16 cellular contexts compared by ENCODE assay signal in the genomic region with DNA sequence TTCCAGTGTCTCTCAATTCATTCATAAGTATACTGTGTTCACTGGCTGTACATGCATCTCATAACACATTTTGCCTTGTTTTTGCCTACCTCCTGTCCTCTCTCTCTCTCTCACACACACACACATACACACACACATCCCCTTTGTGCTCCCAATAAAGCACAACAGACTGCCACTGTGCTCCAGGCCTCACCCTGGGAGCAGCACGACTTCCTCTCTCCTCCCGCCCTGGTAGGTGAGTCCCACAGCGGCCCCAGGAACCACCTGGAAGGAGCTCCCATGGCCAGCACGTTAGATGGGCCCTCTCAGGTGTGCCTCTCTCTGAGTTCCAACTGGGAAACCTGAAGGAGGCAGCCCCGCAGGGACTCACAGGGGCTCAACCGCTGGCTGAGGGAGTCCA.
DNase-seq lines count a peak whose midpoint lies in the region; ATAC-seq and TF ChIP-seq lines count a peak whose summit lies in the region.
"Had no signal": no experiment of that assay in that cellular context is flagged by ENCODE, and none has a peak within 500 bp of the region (broad histone marks: within the 10 kb centered on the region; RNA-seq: fewer than 3 reads in every experiment).

No MANE protein-coding gene starts in this region.

- peak overlapping the region; percentile 31 for H3K4ac ChIP-seq in IMR-90 (ENCODE audit: low read depth, low read length)

- H3K4me1 ChIP-seq in IMR-90 (ENCODE audit: control insufficient read depth, insufficient read depth, low read length) (peaks cover 6% of the 10 kb centered on the region), smooth muscle cell (ENCODE audit: low read depth) (no peaks in the 10 kb centered on the region)

- H2BK20ac ChIP-seq in IMR-90 (ENCODE audit: low read depth, low read length): no peak overlapping the region

- H3K18ac ChIP-seq in IMR-90 (ENCODE audit: low read depth, low read length): no peak overlapping the region; the same call in 1 of the 2 replicates

- no peak overlapping the region for H2BK15ac ChIP-seq in IMR-90 (ENCODE audit: low read depth, low read length)

- H3K4me2 ChIP-seq in IMR-90 (ENCODE audit: low read depth, low read length) (no peak overlapping the region), smooth muscle cell (no peak overlapping the region)

- H3K4me3 Mint-ChIP-seq in chondrocyte (ENCODE audit: unreplicated experiment): no peak overlapping the region
- H3K4me3 Mint-ChIP-seq: CD4-positive, alpha-beta T cell had no signal

- H3F3A ChIP-seq in smooth muscle cell (ENCODE audit: low read depth): no peaks in the 10 kb centered on the region

- 29% methylated on average over 1 of the region's 6 CpGs; no CpG with 5 or more reads in 1 of the 2 experiments for WGBS in IMR-90 (ENCODE audit: extremely low coverage in 2 of 2, insufficient read length in 1 of 2), 2 experiments
- 59% methylated on average over 6 of the region's 6 CpGs for WGBS in smooth muscle cell (ENCODE audit: low lambda C conversion rate)

- DNase-seq in IMR-90 (no peak), chondrocyte (ENCODE audit: low spot score) (no peak), lung microvascular endothelial cell (ENCODE audit: low read depth in 2 of 2) (peak; percentile 24 to 66), smooth muscle cell (lab: John Stamatoyannopoulos, UW; ENCODE audit: unreplicated experiment) (no peak), NCI-H748 (lab: John Stamatoyannopoulos, UW; ENCODE audit: unreplicated experiment) (no peak)
- DNase-seq: CD4-positive, alpha-beta T cell; EL; Karpas-422; MM.1S; NCI-H1105; NCI-H1694 treated with DMSO at 0.1 percent for 48 hours; NCI-H446; NCI-H748 treated with DMSO at 0.1 percent for 48 hours; RPMI8226 had no signal

- no peak for TF ChIP-seq RAD21 in IMR-90 (IDR thresholded peaks at IDR 0.05; ENCODE audit: low read length)

- H3K56ac ChIP-seq in IMR-90 (ENCODE audit: extremely low read depth, insufficient read depth, low read length): no peak overlapping the region

- no peaks in the 10 kb centered on the region for H3K9me3 Mint-ChIP-seq in chondrocyte (ENCODE audit: low read depth)
- H3K9me3 Mint-ChIP-seq: CD4-positive, alpha-beta T cell had no signal

- no peak overlapping the region for H3K9ac ChIP-seq in IMR-90 (ENCODE audit: low read depth, low read length)
- H3K9ac ChIP-seq in smooth muscle cell (ENCODE audit: low read depth): no peak overlapping the region

- H4K91ac ChIP-seq in IMR-90 (ENCODE audit: insufficient read depth, low read depth, low read length): no peak overlapping the region; the same call in 1 of the 2 replicates

- no peak overlapping the region for H2AK9ac ChIP-seq in IMR-90 (replicated peaks; ENCODE audit: low read depth, low read length, poor library complexity)

- H3K79me1 ChIP-seq in IMR-90 (ENCODE audit: low read depth in 1 of 2, low read length in 2 of 2): peaks cover 36 to 59% of the 10 kb centered on the region in 2 experiments

- peak overlapping the region; percentile 28 for H3K27ac Mint-ChIP-seq in chondrocyte (ENCODE audit: unreplicated experiment)
- H3K27ac Mint-ChIP-seq: CD4-positive, alpha-beta T cell had no signal

- TF ChIP-seq POLR2A in IMR-90 (IDR thresholded peaks at IDR 0.05; ENCODE audit: low read depth, low read length): no peak

- H3K4me3 ChIP-seq in IMR-90 (ENCODE audit: insufficient read depth, low read depth, low read length) (no peak overlapping the region), smooth muscle cell (no peak overlapping the region)

- peak overlapping the region in 1 of 2 experiments; percentile 13; a peak in 1 of 4 replicates for H4K8ac ChIP-seq in IMR-90 (ENCODE audit: low read depth in 2 of 2, low read length in 2 of 2)

- no peaks in the 10 kb centered on the region for H3K36me3 ChIP-seq in IMR-90 (ENCODE audit: control insufficient read depth, insufficient read depth, low read length)
- no peaks in the 10 kb centered on the region for H3K36me3 ChIP-seq in smooth muscle cell (ENCODE audit: low read depth)

- no peak overlapping the region; the same call in 1 of the 2 replicates for H4K5ac ChIP-seq in IMR-90 (ENCODE audit: low read depth, low read length)

- H4K20me1 ChIP-seq in IMR-90 (ENCODE audit: insufficient read depth, low read length) (no peaks in the 10 kb centered on the region), smooth muscle cell (ENCODE audit: low read depth) (no peaks in the 10 kb centered on the region)

- no peak overlapping the region for H2BK5ac ChIP-seq in IMR-90 (ENCODE audit: low read depth, low read length, poor library complexity, severe bottlenecking)

- H3K14ac ChIP-seq in IMR-90 (replicated peaks; ENCODE audit: low read depth, low read length): 0 out of 2 replicates have a peak overlapping the region, but pooled peaks have one; percentile 14

- TF ChIP-seq CTCF in IMR-90 (conservative IDR thresholded peaks at IDR 0.05; ENCODE audit: low read depth, low read length) (no peak), chondrocyte (IDR thresholded peaks at IDR 0.05) (no peak), smooth muscle cell (IDR thresholded peaks at IDR 0.05; ENCODE audit: borderline replicate concordance, insufficient read depth, poor library complexity, severe bottlenecking) (no peak)

- dilution Hi-C loops in IMR-90 (cut with HindIII; ENCODE audit: low sequenced_read_pairs, unreplicated experiment): no loop called here

- intact Hi-C loops in IMR-90 (cut with micrococcal nuclease): no loop called here

- H3K27me3 Mint-ChIP-seq in chondrocyte (ENCODE audit: low read depth): no peaks in the 10 kb centered on the region
- H3K27me3 Mint-ChIP-seq: CD4-positive, alpha-beta T cell had no signal

- no peak overlapping the region for H2AFZ ChIP-seq in IMR-90 (replicated peaks; ENCODE audit: low read length, poor library complexity)
- peak overlapping the region; percentile 47 for H2AFZ ChIP-seq in smooth muscle cell (ENCODE audit: low read depth)

- no peaks in the 10 kb centered on the region for H3K79me2 ChIP-seq in smooth muscle cell (ENCODE audit: low read depth)

- POLR2A ChIA-PET in IMR-90 (lab: Charles Lee; ENCODE audit: unreplicated experiment): no interaction called here

- CTCF ChIA-PET in IMR-90 (lab: Yijun Ruan, JAX): no interaction called here

- H3K9me1 ChIP-seq in IMR-90 (ENCODE audit: insufficient read depth, low read length): peaks cover 19% of the 10 kb centered on the region

- H3K23ac ChIP-seq in IMR-90 (ENCODE audit: low read depth, low read length): no peak overlapping the region

- H3K9me3 ChIP-seq in IMR-90 (ENCODE audit: control insufficient read depth, insufficient read depth, low read length): no peaks in the 10 kb centered on the region
- no peaks in the 10 kb centered on the region for H3K9me3 ChIP-seq in smooth muscle cell (replicated peaks; ENCODE audit: low read depth)

- peak overlapping the region; percentile 30; the same call in 1 of the 2 replicates for H2BK120ac ChIP-seq in IMR-90 (ENCODE audit: low read depth, low read length)

- BruUV-seq in IMR-90 (replicated peaks; lab: Mats Ljungman, UMichigan): no TSS peak

- H3K4me1 Mint-ChIP-seq in chondrocyte (ENCODE audit: low read depth): peaks cover 40% of the 10 kb centered on the region

- no peaks in the 10 kb centered on the region for H3K27me3 ChIP-seq in IMR-90 (ENCODE audit: control insufficient read depth, insufficient read depth, low read length)
- H3K27me3 ChIP-seq in smooth muscle cell (ENCODE audit: low read depth): no peaks in the 10 kb centered on the region

- in situ Hi-C loops in IMR-90 (cut with MboI; ENCODE audit: low sequenced_read_pairs): no loop called here

- ATAC-seq in IMR-90 (ENCODE audit: low read depth) (no peak), GM18873 (IDR thresholded peaks at IDR 0.05; ENCODE audit: low FRiP score, unreplicated experiment) (no peak), GM21528 (IDR thresholded peaks at IDR 0.05; ENCODE audit: low FRiP score, unreplicated experiment) (no peak)

- H3K27ac ChIP-seq in IMR-90 (ENCODE audit: insufficient read depth, low read length) (no peak overlapping the region), smooth muscle cell (ENCODE audit: low read depth) (peak overlapping the region; percentile 27)

- no peaks in the 10 kb centered on the region for H3K36me3 Mint-ChIP-seq in chondrocyte (ENCODE audit: low read depth)

- H2AK5ac ChIP-seq in IMR-90 (ENCODE audit: low read depth, low read length): peak overlapping the region; percentile 64; the same call in 1 of the 2 replicates

TF ChIP-seq in IMR-90, 13 proteins besides CTCF, POLR2A, EP300 and RAD21:
- no peak for TF ChIP-seq CHD1 (IDR thresholded peaks at IDR 0.05; ENCODE audit: low read depth, low read length)
- TF ChIP-seq MXI1 (IDR thresholded peaks at IDR 0.05; ENCODE audit: borderline replicate concordance, low read depth, low read length): no peak
- no peak for TF ChIP-seq MAFK (IDR thresholded peaks at IDR 0.05; ENCODE audit: low read depth, low read length)
- TF ChIP-seq, protein P1, sequence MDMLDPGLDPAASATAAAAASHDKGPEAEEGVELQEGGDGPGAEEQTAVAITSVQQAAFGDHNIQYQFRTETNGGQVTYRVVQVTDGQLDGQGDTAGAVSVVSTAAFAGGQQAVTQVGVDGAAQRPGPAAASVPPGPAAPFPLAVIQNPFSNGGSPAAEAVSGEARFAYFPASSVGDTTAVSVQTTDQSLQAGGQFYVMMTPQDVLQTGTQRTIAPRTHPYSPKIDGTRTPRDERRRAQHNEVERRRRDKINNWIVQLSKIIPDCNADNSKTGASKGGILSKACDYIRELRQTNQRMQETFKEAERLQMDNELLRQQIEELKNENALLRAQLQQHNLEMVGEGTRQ (IDR thresholded peaks at IDR 0.05; ENCODE audit: low read depth, low read length): no peak
- TF ChIP-seq, protein P2, sequence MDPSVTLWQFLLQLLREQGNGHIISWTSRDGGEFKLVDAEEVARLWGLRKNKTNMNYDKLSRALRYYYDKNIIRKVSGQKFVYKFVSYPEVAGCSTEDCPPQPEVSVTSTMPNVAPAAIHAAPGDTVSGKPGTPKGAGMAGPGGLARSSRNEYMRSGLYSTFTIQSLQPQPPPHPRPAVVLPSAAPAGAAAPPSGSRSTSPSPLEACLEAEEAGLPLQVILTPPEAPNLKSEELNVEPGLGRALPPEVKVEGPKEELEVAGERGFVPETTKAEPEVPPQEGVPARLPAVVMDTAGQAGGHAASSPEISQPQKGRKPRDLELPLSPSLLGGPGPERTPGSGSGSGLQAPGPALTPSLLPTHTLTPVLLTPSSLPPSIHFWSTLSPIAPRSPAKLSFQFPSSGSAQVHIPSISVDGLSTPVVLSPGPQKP (IDR thresholded peaks at IDR 0.05; ENCODE audit: borderline replicate concordance, low read depth, low read length): no peak
- no peak for TF ChIP-seq RFX5 (IDR thresholded peaks at IDR 0.05; ENCODE audit: low read depth, low read length)
- TF ChIP-seq CEBPB (IDR thresholded peaks at IDR 0.05; ENCODE audit: low read depth, low read length): no peak
- no peak for TF ChIP-seq RCOR1 (IDR thresholded peaks at IDR 0.05; ENCODE audit: insufficient replicate concordance, low read length)
- TF ChIP-seq BHLHE40 (IDR thresholded peaks at IDR 0.05; ENCODE audit: low read depth, low read length): no peak
- TF ChIP-seq MAZ (IDR thresholded peaks at IDR 0.05; ENCODE audit: borderline replicate concordance, low read depth, low read length): no peak
- TF ChIP-seq SMC3 (IDR thresholded peaks at IDR 0.05; ENCODE audit: low read depth, low read length): no peak
- TF ChIP-seq NFE2L2 (IDR thresholded peaks at IDR 0.05; ENCODE audit: low read depth, low read length): no peak
- no peak for TF ChIP-seq FOS (IDR thresholded peaks at IDR 0.05; ENCODE audit: low read depth, low read length)

Comparison
In these comparisons a context has a peak if more than half of its experiments do, and no peak if none do; other contexts are left out.
1. DNase-seq: peak in lung microvascular endothelial cell (2 of 2); none in IMR-90 (single experiment), chondrocyte (single experiment), smooth muscle cell (single experiment) and NCI-H748 (single experiment).